ENCODE assay signal across 8 cellular contexts in the genomic region with DNA sequence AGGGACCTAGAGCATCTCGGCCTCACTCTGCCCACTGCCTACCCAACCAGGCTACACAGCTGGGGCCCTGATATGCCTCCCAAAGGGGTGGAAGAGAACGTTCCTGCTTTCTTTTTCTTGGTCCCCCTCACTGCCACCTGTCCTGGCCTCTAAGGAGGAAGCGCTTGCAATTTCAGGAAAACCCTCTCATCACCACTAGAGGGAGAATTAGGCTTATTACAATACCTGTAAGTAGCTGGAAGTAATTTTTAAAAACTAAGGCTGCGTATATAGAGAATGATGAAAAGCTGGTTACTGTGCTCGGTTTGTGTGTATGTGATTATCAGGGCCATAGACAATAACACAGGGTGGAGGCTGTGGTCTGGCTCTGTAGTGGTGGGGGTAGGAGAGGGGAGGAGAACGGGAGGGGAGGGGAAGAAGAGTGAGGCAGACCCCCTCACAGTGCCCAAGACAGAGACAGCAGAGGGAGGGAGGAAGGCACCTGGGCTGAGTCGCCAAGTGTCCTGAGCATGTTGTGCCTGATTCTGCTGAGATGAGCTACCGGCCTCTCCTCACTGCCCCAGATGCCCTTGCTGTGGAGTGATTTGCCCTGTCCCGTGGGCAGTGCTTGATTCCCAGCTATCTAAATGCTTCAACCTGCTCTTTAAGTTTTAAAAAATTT. TPM values are rescaled to one million over a fixed set of nuclear protein-coding genes. Genes with fewer than 3 reads are reported as not detected.
A peak's percentile ranks its signal among the peaks of the same experiment; 100 is the strongest.
DNase-seq lines count a peak whose midpoint lies in the region; ATAC-seq and TF ChIP-seq lines count a peak whose summit lies in the region.

No MANE protein-coding gene starts in this region.

- WGBS in gastroesophageal sphincter (ENCODE audit: low coverage in 1 of 2), 2 donors: 1 to 31% methylated on average over 4 to 6 of the region's 9 CpGs

- TF ChIP-seq CTCF in HFF-Myc (IDR thresholded peaks at IDR 0.05; ENCODE audit: low read depth, low read length, missing control alignments) (peak; percentile 37), gastroesophageal sphincter (IDR thresholded peaks at IDR 0.05) (peak in 1 of 4 experiments; percentile 29)

- H3K4me1 ChIP-seq in gastroesophageal sphincter: peaks cover 0 to 6% (median 0%) of the 10 kb centered on the region in 3 donors

- no peak overlapping the region for H3K4me3 ChIP-seq in HFF-Myc (replicated peaks; ENCODE audit: low read depth, low read length)
- H3K4me3 ChIP-seq in gastroesophageal sphincter: no peak overlapping the region

- H3K27me3 ChIP-seq in gastroesophageal sphincter: peaks cover 41% of the 10 kb centered on the region

- DNase-seq in AG08395 (ENCODE audit: low spot score) (peak; percentile 32), HFF-Myc (ENCODE audit: extremely low read depth, low read depth) (no peak), RKO (ENCODE audit: low spot score) (peak; percentile 49), iPS-NIHi11 (ENCODE audit: low spot score) (peak; percentile 33), AG20443 (ENCODE audit: low spot score) (no peak), HCEC 1CT (no peak)
- no peak for DNase-seq in activated CD4-positive, alpha-beta T cell treated with anti-CD3 and anti-CD28 coated beads for 4 hours

- TF ChIP-seq POLR2A in gastroesophageal sphincter (IDR thresholded peaks at IDR 0.05): no peak

- no peak overlapping the region for H3K27ac ChIP-seq in gastroesophageal sphincter

- no peaks in the 10 kb centered on the region for H3K9me3 ChIP-seq in gastroesophageal sphincter

- no peaks in the 10 kb centered on the region for H3K36me3 ChIP-seq in gastroesophageal sphincter

- TF ChIP-seq EP300 in gastroesophageal sphincter (IDR thresholded peaks at IDR 0.05): no peak

- no peak for ATAC-seq in gastroesophageal sphincter

RNA-seq across cellular contexts. Expression of gene GABRG3, which starts 3.3 kb away (rescaled TPM):
- total RNA-seq in gastroesophageal sphincter: under 1 TPM in 2 of 4 donors, not detected in 2; under 0.01 to 0.04 TPM

Comparison
In these comparisons a context has a peak if more than half of its experiments do, and no peak if none do; other contexts are left out.
1. DNase-seq: peak in AG08395 (single experiment), RKO (single experiment) and iPS-NIHi11 (single experiment); none in HFF-Myc (single experiment), AG20443 (single experiment), HCEC 1CT (single experiment) and activated CD4-positive, alpha-beta T cell treated with anti-CD3 and anti-CD28 coated beads for 4 hours (0 of 2).